ENCODE assay signal across 8 cellular contexts in the genomic region with DNA sequence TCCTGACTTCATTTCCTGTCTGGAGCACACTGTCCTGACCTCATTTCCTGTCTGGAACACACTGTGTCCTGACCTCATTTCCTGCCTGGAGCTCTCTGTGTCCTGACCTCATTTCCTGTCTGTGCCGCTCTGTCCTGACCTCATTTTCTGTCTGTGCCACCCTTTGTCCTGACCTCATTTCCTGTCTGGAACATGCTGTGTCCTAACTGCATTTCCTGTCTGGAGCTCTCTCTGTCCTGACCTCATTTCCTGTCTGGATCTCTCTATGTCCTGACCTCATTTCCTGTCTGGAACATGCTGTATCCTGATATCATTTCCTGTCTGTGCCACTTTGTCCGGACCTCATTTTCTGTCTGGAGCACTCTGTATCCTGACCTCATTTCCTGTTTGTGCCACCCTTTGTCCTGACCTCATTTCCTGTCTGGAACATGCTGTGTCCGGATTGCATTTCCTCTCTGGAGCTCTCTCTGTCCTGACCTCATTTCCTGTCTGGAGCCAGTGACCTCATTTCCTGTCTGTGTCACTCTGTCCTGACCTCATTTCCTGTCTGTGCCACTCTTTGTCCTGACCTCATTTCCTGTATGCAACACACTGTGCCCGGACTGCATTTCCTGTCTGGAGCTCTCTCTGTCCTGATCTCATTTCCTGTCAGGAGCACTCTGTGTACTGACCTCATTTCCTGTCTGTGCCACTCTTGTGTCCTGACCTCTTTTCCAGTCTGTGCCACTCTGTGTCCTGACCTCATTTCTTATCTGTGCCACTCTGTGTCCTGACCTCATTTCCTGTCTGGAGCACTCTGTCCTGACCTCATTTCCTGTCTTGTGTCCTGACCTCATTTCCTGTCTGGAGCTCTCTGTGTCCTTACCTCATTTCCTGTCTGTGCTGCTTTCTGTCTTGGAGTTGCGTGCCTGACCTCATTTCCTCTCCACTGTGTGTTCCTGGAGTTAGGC. TPM values are rescaled to one million over a fixed set of nuclear protein-coding genes. Genes with fewer than 3 reads are reported as not detected.
A peak's percentile ranks its signal among the peaks of the same experiment; 100 is the strongest.
DNase-seq lines count a peak whose midpoint lies in the region; ATAC-seq and TF ChIP-seq lines count a peak whose summit lies in the region.

No MANE protein-coding gene starts in this region.

- H3K27ac Mint-ChIP-seq in WTC11 (no peak overlapping the region), progenitor cell of endocrine pancreas (no peak overlapping the region)

- peaks cover 4% of the 10 kb centered on the region for H3K9me3 Mint-ChIP-seq in WTC11
- peaks cover 3% of the 10 kb centered on the region for H3K9me3 Mint-ChIP-seq in progenitor cell of endocrine pancreas (ENCODE audit: low read depth)

- POLR2A ChIA-PET in WTC11 (lab: Charles Lee) = no interaction called here

- H3K36me3 Mint-ChIP-seq in WTC11 (peaks cover 11% of the 10 kb centered on the region), progenitor cell of endocrine pancreas (ENCODE audit: insufficient read depth) (peaks cover 8% of the 10 kb centered on the region)

- H3K27me3 Mint-ChIP-seq in WTC11 (ENCODE audit: low read depth) (no peaks in the 10 kb centered on the region), progenitor cell of endocrine pancreas (no peaks in the 10 kb centered on the region)

- no peak for TF ChIP-seq CTCF in WTC11 (IDR thresholded peaks at IDR 0.05)
- TF ChIP-seq CTCF in progenitor cell of endocrine pancreas (IDR thresholded peaks at IDR 0.05; ENCODE audit: unreplicated experiment) = no peak

- CTCF ChIA-PET in WTC11 (lab: Charles Lee) = interaction anchor here (0.6 to 1.8 kb wide), 3 partner anchors 61 to 1135 kb away, joined by 3 to 8 read pairs (median 4); a partner anchor contains a TSS

- DNase-seq in SHP77 (lab: John Stamatoyannopoulos, UW) (peak; percentile 38 to 56), SHP77 treated with DMSO at 0.1 percent for 48 hours (lab: John Stamatoyannopoulos, UW) (no peak), Kasumi-1 (lab: John Stamatoyannopoulos, UW) (peak; percentile 93 to 95), WTC11 (ENCODE audit: low spot score) (no peak), caudate nucleus (lab: John Stamatoyannopoulos, UW) (peak in 1 of 61 donors; percentile 18), mucosa of gallbladder (ENCODE audit: low spot score) (peak; percentile 53), substantia nigra (lab: John Stamatoyannopoulos, UW) (no peak), progenitor cell of endocrine pancreas (ENCODE audit: low spot score, unreplicated experiment) (no peak)

- H3K27ac ChIP-seq in caudate nucleus (ENCODE audit: low read depth, low read length) (peak overlapping the region; percentile 76), substantia nigra (ENCODE audit: low read depth, low read length, poor library complexity, severe bottlenecking) (peak overlapping the region; percentile 79)

- H3K4me1 Mint-ChIP-seq in WTC11 = peaks cover 44% of the 10 kb centered on the region
- peaks cover 19% of the 10 kb centered on the region for H3K4me1 Mint-ChIP-seq in progenitor cell of endocrine pancreas (ENCODE audit: low read depth)

- no peak for ATAC-seq in WTC11

- H3K4me3 Mint-ChIP-seq in WTC11 (no peak overlapping the region), progenitor cell of endocrine pancreas (ENCODE audit: low read depth) (no peak overlapping the region)

TF ChIP-seq in WTC11, 78 proteins besides CTCF, POLR2A, EP300 and RAD21:
- peak; percentile 97 for TF ChIP-seq ZBTB21 (CRISPR knock-in tag; IDR thresholded peaks at IDR 0.05; ENCODE audit: borderline replicate concordance)
- no peak for TF ChIP-seq HMGA2 (CRISPR knock-in tag; IDR thresholded peaks at IDR 0.05)

RNA-seq across cellular contexts. Expression of a gene that starts 27.6 kb away (rescaled TPM):
- 75.5 to 88.6 TPM (median 75.6 TPM) in 3 replicates for total RNA-seq in WTC11 (2021)
- total RNA-seq in mucosa of gallbladder = 78.9 TPM
- 56.2 and 59.4 TPM in 2 replicates for total RNA-seq in progenitor cell of endocrine pancreas

Comparison
In these comparisons a context has a peak if more than half of its experiments do, and no peak if none do; other contexts are left out.
1. DNase-seq: peak in SHP77 (2 of 2), Kasumi-1 (2 of 2) and mucosa of gallbladder (single experiment); none in SHP77 treated with DMSO at 0.1 percent for 48 hours (single experiment), WTC11 (single experiment), substantia nigra (0 of 49) and progenitor cell of endocrine pancreas (single experiment).